Comparison of ENCODE assay signal across 23 cellular contexts in genomic region chr22:21696115-21696514, GRCh38. TPM values are rescaled to one million over a fixed set of nuclear protein-coding genes. Genes with fewer than 3 reads are reported as not detected.
DNase-seq lines count a peak whose midpoint lies in the region; ATAC-seq, FAIRE-seq and TF ChIP-seq lines count a peak whose summit lies in the region.
"Had no signal": no experiment of that assay in that cellular context is flagged by ENCODE, and none has a peak within 500 bp of the region (broad histone marks: within the 10 kb centered on the region; RNA-seq: fewer than 3 reads in every experiment).

No MANE protein-coding gene starts in this region.

- CTCF ChIA-PET in activated CD8-positive, alpha-beta memory T cell treated with anti-CD3 and anti-CD28 coated beads, Interleukin-2, amount 10 ng/mL, durations not matched to agents 7 days and 5 days (lab: Charles Lee) = no interaction called here
- CTCF ChIA-PET in naive thymus-derived CD4-positive, alpha-beta T cell (lab: Charles Lee) = no interaction called here

- POLR2A ChIA-PET in naive thymus-derived CD4-positive, alpha-beta T cell (lab: Charles Lee) = no interaction called here

- peak overlapping the region; percentile 34; the same call in 1 of the 2 replicates for H3K9ac ChIP-seq in BLaER1
- H3K9ac ChIP-seq: KMS-11 had no signal

- no peaks in the 10 kb centered on the region for H3K9me3 Mint-ChIP-seq in activated CD8-positive, alpha-beta memory T cell treated with anti-CD3 and anti-CD28 coated beads, Interleukin-2, amount 10 ng/mL, durations not matched to agents 7 days and 5 days (ENCODE audit: low read depth)
- H3K9me3 Mint-ChIP-seq in immature natural killer cell = no peaks in the 10 kb centered on the region
- H3K9me3 Mint-ChIP-seq in naive thymus-derived CD4-positive, alpha-beta T cell = no peaks in the 10 kb centered on the region

- H3K27me3 Mint-ChIP-seq in activated CD8-positive, alpha-beta memory T cell treated with anti-CD3 and anti-CD28 coated beads, Interleukin-2, amount 10 ng/mL, durations not matched to agents 7 days and 5 days = no peaks in the 10 kb centered on the region
- peaks cover 2 to 10% (median 4%) of the 10 kb centered on the region in 3 donors for H3K27me3 Mint-ChIP-seq in immature natural killer cell (ENCODE audit: low read depth in 3 of 3)
- H3K27me3 Mint-ChIP-seq in naive thymus-derived CD4-positive, alpha-beta T cell = no peaks in the 10 kb centered on the region

- H3K27me3 ChIP-seq in BLaER1 (no peaks in the 10 kb centered on the region), ascending aorta (no peaks in the 10 kb centered on the region), pancreas (no peaks in the 10 kb centered on the region)
- no peaks in the 10 kb centered on the region for H3K27me3 ChIP-seq in naive thymus-derived CD4-positive, alpha-beta T cell (ENCODE audit: control insufficient read depth in 2 of 2, insufficient read depth in 2 of 2, low read length in 2 of 2)
- H3K27me3 ChIP-seq: BLaER1 treated with 17β-estradiol and CSF1 and Interleukin-3, amounts not matched to agents 10 nM and 100 nM had no signal

- no peaks in the 10 kb centered on the region for H3K4me1 Mint-ChIP-seq in activated CD8-positive, alpha-beta memory T cell treated with anti-CD3 and anti-CD28 coated beads, Interleukin-2, amount 10 ng/mL, durations not matched to agents 7 days and 5 days
- H3K4me1 Mint-ChIP-seq in immature natural killer cell = peaks cover 4 to 8% of the 10 kb centered on the region in 2 donors
- peaks cover 0 to 5% (median 0%) of the 10 kb centered on the region in 7 donors for H3K4me1 Mint-ChIP-seq in naive thymus-derived CD4-positive, alpha-beta T cell

- no peak overlapping the region for H3K27ac ChIP-seq in BLaER1
- H3K27ac ChIP-seq in ascending aorta = peak overlapping the region; percentile 88 to 89
- no peak overlapping the region for H3K27ac ChIP-seq in naive thymus-derived CD4-positive, alpha-beta T cell (ENCODE audit: low read depth, low read length)
- H3K27ac ChIP-seq in pancreas = no peak overlapping the region
- H3K27ac ChIP-seq: 22Rv1, KMS-11 had no signal

- H3K9me3 ChIP-seq in BLaER1 (no peaks in the 10 kb centered on the region), ascending aorta (no peaks in the 10 kb centered on the region), pancreas (no peaks in the 10 kb centered on the region)
- no peaks in the 10 kb centered on the region for H3K9me3 ChIP-seq in naive thymus-derived CD4-positive, alpha-beta T cell (ENCODE audit: control insufficient read depth in 2 of 3, low read length in 3 of 3)
- H3K9me3 ChIP-seq: BLaER1 treated with 17β-estradiol and CSF1 and Interleukin-3, amounts not matched to agents 10 nM and 100 nM had no signal

- H3K4me2 ChIP-seq in BLaER1 = no peak overlapping the region
- H3K4me2 ChIP-seq: KMS-11 had no signal

- no peak for DNase-seq in activated CD8-positive, alpha-beta memory T cell treated with anti-CD3 and anti-CD28 coated beads, Interleukin-2, amount 10 ng/mL, durations not matched to agents 7 days and 5 days
- DNase-seq in activated CD8-positive, alpha-beta memory T cell treated with anti-CD3 and anti-CD28 coated beads, Interleukin-2, amount 50 U/mL, for 4 hours = no peak
- DNase-seq in ascending aorta (ENCODE audit: low spot score in 2 of 2) (no peak), immature natural killer cell (no peak), pancreas (no peak)
- no peak for DNase-seq in naive thymus-derived CD4-positive, alpha-beta T cell
- DNase-seq: ACHN, GOT3, HCEC 1CT, NCI-H1092 treated with DMSO at 0.1 percent for 48 hours, NCI-H146, NCI-H2029, NCI-H345, NCI-H524, NCI-H774 had no signal

- 88 to 91% methylated on average over 6 of the region's 6 CpGs for WGBS in pancreas, 2 donors

- H3K27ac Mint-ChIP-seq in activated CD8-positive, alpha-beta memory T cell treated with anti-CD3 and anti-CD28 coated beads, Interleukin-2, amount 10 ng/mL, durations not matched to agents 7 days and 5 days = peak overlapping the region; percentile 28
- H3K27ac Mint-ChIP-seq in immature natural killer cell = peak overlapping the region; percentile 52 to 90 (median 72)
- peak overlapping the region in 3 of 9 donors; percentile 22 to 77 (median 56) for H3K27ac Mint-ChIP-seq in naive thymus-derived CD4-positive, alpha-beta T cell

- peaks cover 54% of the 10 kb centered on the region for H3K4me1 ChIP-seq in BLaER1
- peaks cover 10 to 21% of the 10 kb centered on the region in 2 donors for H3K4me1 ChIP-seq in ascending aorta
- no peaks in the 10 kb centered on the region for H3K4me1 ChIP-seq in naive thymus-derived CD4-positive, alpha-beta T cell (ENCODE audit: control insufficient read depth in 2 of 2, insufficient read depth in 2 of 2, low read length in 2 of 2)
- H3K4me1 ChIP-seq in pancreas = peaks cover 0 to 4% (median under 1%) of the 10 kb centered on the region in 3 donors

- no peak overlapping the region for H3K4me3 ChIP-seq in BLaER1
- H3K4me3 ChIP-seq in ascending aorta = no peak overlapping the region
- H3K4me3 ChIP-seq in naive thymus-derived CD4-positive, alpha-beta T cell (ENCODE audit: low read length) = no peak overlapping the region
- H3K4me3 ChIP-seq in pancreas = no peak overlapping the region
- H3K4me3 ChIP-seq: BLaER1 treated with 17β-estradiol and CSF1 and Interleukin-3, amounts not matched to agents 10 nM and 100 nM had no signal

- peaks cover 22% of the 10 kb centered on the region; the same call in 1 of the 2 replicates for H4K20me1 ChIP-seq in BLaER1

- ATAC-seq in activated CD8-positive, alpha-beta memory T cell treated with anti-CD3 and anti-CD28 coated beads, Interleukin-2, amount 10 ng/mL, durations not matched to agents 7 days and 5 days = no peak
- ATAC-seq in HG03095 (IDR thresholded peaks at IDR 0.05; ENCODE audit: unreplicated experiment) (no peak), pancreas (no peak)
- no peak for ATAC-seq in naive thymus-derived CD4-positive, alpha-beta T cell
- ATAC-seq: Panc1 had no signal

- H3K4me3 Mint-ChIP-seq in activated CD8-positive, alpha-beta memory T cell treated with anti-CD3 and anti-CD28 coated beads, Interleukin-2, amount 10 ng/mL, durations not matched to agents 7 days and 5 days = no peak overlapping the region
- no peak overlapping the region for H3K4me3 Mint-ChIP-seq in immature natural killer cell
- no peak overlapping the region for H3K4me3 Mint-ChIP-seq in naive thymus-derived CD4-positive, alpha-beta T cell

- FAIRE-seq in pancreas (lab: Jason Lieb, UNC) = no peak
- FAIRE-seq: G401.6, GM19239 had no signal

- peaks cover 96% of the 10 kb centered on the region for H3K36me3 ChIP-seq in BLaER1
- peaks cover 45 to 50% of the 10 kb centered on the region in 2 donors for H3K36me3 ChIP-seq in ascending aorta
- peaks cover 0 to 64% (median 0%) of the 10 kb centered on the region in 3 experiments for H3K36me3 ChIP-seq in naive thymus-derived CD4-positive, alpha-beta T cell (ENCODE audit: control insufficient read depth in 2 of 3, insufficient read depth in 3 of 3, low read length in 3 of 3)
- H3K36me3 ChIP-seq in pancreas = peaks cover 5 to 54% (median 30%) of the 10 kb centered on the region in 3 donors

- intact Hi-C loops in ascending aorta (cut with DNase I) (no loop called here), pancreas (cut with DNase I) (no loop called here)
- intact Hi-C loops in naive thymus-derived CD4-positive, alpha-beta T cell (cut with micrococcal nuclease) = no loop called here

- H3K36me3 Mint-ChIP-seq in activated CD8-positive, alpha-beta memory T cell treated with anti-CD3 and anti-CD28 coated beads, Interleukin-2, amount 10 ng/mL, durations not matched to agents 7 days and 5 days = peaks cover 11% of the 10 kb centered on the region
- H3K36me3 Mint-ChIP-seq in immature natural killer cell = peaks cover 10 to 36% (median 10%) of the 10 kb centered on the region in 3 donors
- peaks cover 0 to 21% (median 6%) of the 10 kb centered on the region in 5 donors for H3K36me3 Mint-ChIP-seq in naive thymus-derived CD4-positive, alpha-beta T cell

- TF ChIP-seq CTCF in ascending aorta (IDR thresholded peaks at IDR 0.05) (no peak), pancreas (IDR thresholded peaks at IDR 0.05) (no peak)

RNA-seq across cellular contexts. Expression of gene PPIL2, which starts 30.3 kb away (rescaled TPM):
- 10 to 100 TPM; 55.7 to 61.2 TPM for total RNA-seq in activated CD8-positive, alpha-beta memory T cell treated with anti-CD3 and anti-CD28 coated beads, Interleukin-2, amount 10 ng/mL, durations not matched to agents 7 days and 5 days
- total RNA-seq in ascending aorta = 36.3 TPM
- 10 to 100 TPM; 13.9 to 54.6 (median 14.5) TPM for polyA plus RNA-seq in immature natural killer cell
- total RNA-seq in naive thymus-derived CD4-positive, alpha-beta T cell = 10 to 100 TPM; 69.5 to 81.8 (median 74.7) TPM
- 10 to 100 TPM; 27.1 to 46.4 TPM for polyA plus RNA-seq in naive thymus-derived CD4-positive, alpha-beta T cell
- total RNA-seq in pancreas = 10 to 100 TPM; 21.1 to 33.5 (median 27.7) TPM
- 10 to 100 TPM; 54.2 to 57.0 TPM for polyA plus RNA-seq in pancreas

RNA-seq across cellular contexts. Expression of gene YPEL1, which starts 39.5 kb away (rescaled TPM):
- 10 to 100 TPM in 1 of 2 experiments, 1 to 10 TPM in 1; 7.2 to 21.6 TPM for total RNA-seq in activated CD8-positive, alpha-beta memory T cell treated with anti-CD3 and anti-CD28 coated beads, Interleukin-2, amount 10 ng/mL, durations not matched to agents 7 days and 5 days
- total RNA-seq in ascending aorta (1.1 TPM), pancreas (1 to 10 TPM; 2.0 to 7.2 (median 2.7) TPM)
- polyA plus RNA-seq in immature natural killer cell (100 to 1,000 TPM in 2 of 3 donors, 10 to 100 TPM in 1; 72.9 to 100 (median 100) TPM), pancreas (1 to 10 TPM; 2.4 to 3.1 TPM)
- total RNA-seq in naive thymus-derived CD4-positive, alpha-beta T cell = 1 to 10 TPM; 2.5 to 9.5 (median 3.6) TPM
- 1 to 10 TPM; 1.5 TPM for polyA plus RNA-seq in naive thymus-derived CD4-positive, alpha-beta T cell

RNA-seq across cellular contexts. Expression of gene SDF2L1, which starts 54.0 kb away (rescaled TPM):
- 10 to 100 TPM; 78.7 to 79.1 TPM for total RNA-seq in activated CD8-positive, alpha-beta memory T cell treated with anti-CD3 and anti-CD28 coated beads, Interleukin-2, amount 10 ng/mL, durations not matched to agents 7 days and 5 days
- total RNA-seq in ascending aorta = 37.4 TPM
- 100 to 1,000 TPM; 119 to 227 (median 178) TPM for polyA plus RNA-seq in immature natural killer cell
- 10 to 100 TPM; 22.1 to 99.8 (median 31.7) TPM for total RNA-seq in naive thymus-derived CD4-positive, alpha-beta T cell
- 10 to 100 TPM; 70.2 to 72.4 TPM for polyA plus RNA-seq in naive thymus-derived CD4-positive, alpha-beta T cell
- total RNA-seq in pancreas = 10 to 100 TPM; 24.0 to 49.2 (median 33.4) TPM
- 10 to 100 TPM; 33.1 to 47.7 TPM for polyA plus RNA-seq in pancreas

Comparison
In these comparisons a context has a peak if more than half of its experiments do, and no peak if none do; other contexts are left out.
1. H3K27ac ChIP-seq: peak in ascending aorta (2 of 2); none in BLaER1 (single experiment), naive thymus-derived CD4-positive, alpha-beta T cell (single experiment) and pancreas (0 of 4).